22 cellular contexts compared by ENCODE assay signal in genomic region chr16:11788914-11789313, GRCh38. TPM values are rescaled to one million over a fixed set of nuclear protein-coding genes. Genes with fewer than 3 reads are reported as not detected.
A peak's percentile ranks its signal among the peaks of the same experiment; 100 is the strongest.
DNase-seq lines count a peak whose midpoint lies in the region; ATAC-seq and TF ChIP-seq lines count a peak whose summit lies in the region.
"Had no signal": no experiment of that assay in that cellular context is flagged by ENCODE, and none has a peak within 500 bp of the region (broad histone marks: within the 10 kb centered on the region; RNA-seq: fewer than 3 reads in every experiment).

No MANE protein-coding gene starts in this region.

- no peak for TF ChIP-seq CTCF in CD14-positive monocyte (IDR thresholded peaks at IDR 0.05)

- H3K27me3 Mint-ChIP-seq in activated CD4-positive, alpha-beta T cell treated with anti-CD3 and anti-CD28 coated beads for 36 hours, result no peaks in the 10 kb centered on the region
- H3K27me3 Mint-ChIP-seq in activated CD4-positive, alpha-beta T cell treated with anti-CD3 and anti-CD28 coated beads, Interleukin-2, amount 10 ng/mL, durations not matched to agents 7 days and 5 days, result no peaks in the 10 kb centered on the region
- H3K27me3 Mint-ChIP-seq in CD14-positive monocyte (ENCODE audit: low read depth in 3 of 3), result peaks cover 0 to 1% (median 0%) of the 10 kb centered on the region in 3 donors
- no peaks in the 10 kb centered on the region for H3K27me3 Mint-ChIP-seq in activated T-helper 1 cell treated with anti-CD3 and anti-CD28 coated beads, Interleukin-12 subunit alpha, Interleukin-12 subunit beta, Interleukin-2, Interleukin-4 antibody, amounts not matched to agents 30 ng/mL and 10 ng/mL and 1 ng/mL, durations not matched to agents 14 hours and 24 hours and 36 hours (ENCODE audit: insufficient read depth)
- H3K27me3 Mint-ChIP-seq in naive thymus-derived CD8-positive, alpha-beta T cell, result no peaks in the 10 kb centered on the region
- H3K27me3 Mint-ChIP-seq: activated naive CD4-positive, alpha-beta T cell treated with anti-CD3 and anti-CD28 coated beads, Interleukin-2, amount 50 U/mL, for 24 hours; dendritic cell treated with granulocyte-macrophage colony-stimulating factor and Interleukin-4, amounts not matched to agents 40 ng/mL and 50 ng/mL, for 4 days; type B pancreatic cell had no signal

- ATAC-seq in activated CD4-positive, alpha-beta T cell treated with anti-CD3 and anti-CD28 coated beads for 36 hours, result peak; percentile 47
- ATAC-seq in naive thymus-derived CD8-positive, alpha-beta T cell, result peak in 1 of 2 donors; percentile 31

- no peak overlapping the region for H3K27ac ChIP-seq in effector memory CD4-positive, alpha-beta T cell (ENCODE audit: insufficient read depth, low read length, poor library complexity, severe bottlenecking)
- H3K27ac ChIP-seq: left ventricle myocardium inferior had no signal

- H3K27me3 ChIP-seq in effector memory CD4-positive, alpha-beta T cell (replicated peaks; ENCODE audit: control insufficient read depth, insufficient read depth, low read length, poor library complexity, severe bottlenecking), result no peaks in the 10 kb centered on the region
- H3K27me3 ChIP-seq: right lobe of liver had no signal

- peaks cover 28% of the 10 kb centered on the region for H3K36me3 Mint-ChIP-seq in activated CD4-positive, alpha-beta T cell treated with anti-CD3 and anti-CD28 coated beads for 36 hours (ENCODE audit: low read depth)
- H3K36me3 Mint-ChIP-seq in activated CD4-positive, alpha-beta T cell treated with anti-CD3 and anti-CD28 coated beads, Interleukin-2, amount 10 ng/mL, durations not matched to agents 7 days and 5 days (ENCODE audit: low read depth), result peaks cover 13% of the 10 kb centered on the region
- H3K36me3 Mint-ChIP-seq in CD14-positive monocyte, result peaks cover 17 to 30% of the 10 kb centered on the region in 2 donors
- H3K36me3 Mint-ChIP-seq in activated T-helper 1 cell treated with anti-CD3 and anti-CD28 coated beads, Interleukin-12 subunit alpha, Interleukin-12 subunit beta, Interleukin-2, Interleukin-4 antibody, amounts not matched to agents 30 ng/mL and 10 ng/mL and 1 ng/mL, durations not matched to agents 14 hours and 24 hours and 36 hours (ENCODE audit: low read depth), result peaks cover 27% of the 10 kb centered on the region
- peaks cover 0 to 15% (median 0%) of the 10 kb centered on the region in 3 donors for H3K36me3 Mint-ChIP-seq in naive thymus-derived CD8-positive, alpha-beta T cell

- peak overlapping the region; percentile 68 for H3K27ac Mint-ChIP-seq in activated CD4-positive, alpha-beta T cell treated with anti-CD3 and anti-CD28 coated beads for 36 hours
- H3K27ac Mint-ChIP-seq in activated CD4-positive, alpha-beta T cell treated with anti-CD3 and anti-CD28 coated beads, Interleukin-2, amount 10 ng/mL, durations not matched to agents 7 days and 5 days, result no peak overlapping the region
- H3K27ac Mint-ChIP-seq in CD14-positive monocyte, result peak overlapping the region in 4 of 7 donors; percentile 13 to 83 (median 20)
- H3K27ac Mint-ChIP-seq in activated T-helper 1 cell treated with anti-CD3 and anti-CD28 coated beads, Interleukin-12 subunit alpha, Interleukin-12 subunit beta, Interleukin-2, Interleukin-4 antibody, amounts not matched to agents 30 ng/mL and 10 ng/mL and 1 ng/mL, durations not matched to agents 14 hours and 24 hours and 36 hours, result peak overlapping the region; percentile 54
- H3K27ac Mint-ChIP-seq in naive thymus-derived CD8-positive, alpha-beta T cell, result peak overlapping the region in 7 of 10 donors; percentile 41 to 90 (median 80)
- H3K27ac Mint-ChIP-seq: GM23338 had no signal

- peaks cover 84% of the 10 kb centered on the region for H3K4me1 Mint-ChIP-seq in activated CD4-positive, alpha-beta T cell treated with anti-CD3 and anti-CD28 coated beads for 36 hours
- H3K4me1 Mint-ChIP-seq in activated CD4-positive, alpha-beta T cell treated with anti-CD3 and anti-CD28 coated beads, Interleukin-2, amount 10 ng/mL, durations not matched to agents 7 days and 5 days, result peaks cover 67% of the 10 kb centered on the region
- peaks cover 39% of the 10 kb centered on the region for H3K4me1 Mint-ChIP-seq in CD14-positive monocyte
- peaks cover 64% of the 10 kb centered on the region for H3K4me1 Mint-ChIP-seq in activated T-helper 1 cell treated with anti-CD3 and anti-CD28 coated beads, Interleukin-12 subunit alpha, Interleukin-12 subunit beta, Interleukin-2, Interleukin-4 antibody, amounts not matched to agents 30 ng/mL and 10 ng/mL and 1 ng/mL, durations not matched to agents 14 hours and 24 hours and 36 hours (ENCODE audit: low read depth)
- H3K4me1 Mint-ChIP-seq in naive thymus-derived CD8-positive, alpha-beta T cell, result peaks cover 33 to 76% (median 74%) of the 10 kb centered on the region in 4 donors

- POLR2A ChIA-PET in activated CD4-positive, alpha-beta T cell treated with anti-CD3 and anti-CD28 coated beads for 36 hours (lab: Charles Lee), result no interaction called here
- POLR2A ChIA-PET in activated CD4-positive, alpha-beta T cell treated with anti-CD3 and anti-CD28 coated beads, Interleukin-2, amount 10 ng/mL, durations not matched to agents 7 days and 5 days (lab: Charles Lee), result no interaction called here
- POLR2A ChIA-PET in naive thymus-derived CD8-positive, alpha-beta T cell (lab: Charles Lee), result no interaction called here

- H3K4me3 ChIP-seq in effector memory CD4-positive, alpha-beta T cell (ENCODE audit: insufficient read depth, low read depth, low read length, poor library complexity, severe bottlenecking), result no peak overlapping the region
- H3K4me3 ChIP-seq: GM23338, K562, left ventricle myocardium inferior, right lobe of liver had no signal

- no peaks in the 10 kb centered on the region for H3K9me3 Mint-ChIP-seq in activated CD4-positive, alpha-beta T cell treated with anti-CD3 and anti-CD28 coated beads for 36 hours (ENCODE audit: low read depth)
- H3K9me3 Mint-ChIP-seq in activated CD4-positive, alpha-beta T cell treated with anti-CD3 and anti-CD28 coated beads, Interleukin-2, amount 10 ng/mL, durations not matched to agents 7 days and 5 days, result no peaks in the 10 kb centered on the region
- no peaks in the 10 kb centered on the region for H3K9me3 Mint-ChIP-seq in CD14-positive monocyte
- no peaks in the 10 kb centered on the region for H3K9me3 Mint-ChIP-seq in activated T-helper 1 cell treated with anti-CD3 and anti-CD28 coated beads, Interleukin-12 subunit alpha, Interleukin-12 subunit beta, Interleukin-2, Interleukin-4 antibody, amounts not matched to agents 30 ng/mL and 10 ng/mL and 1 ng/mL, durations not matched to agents 14 hours and 24 hours and 36 hours
- no peaks in the 10 kb centered on the region for H3K9me3 Mint-ChIP-seq in naive thymus-derived CD8-positive, alpha-beta T cell
- H3K9me3 Mint-ChIP-seq: activated naive CD4-positive, alpha-beta T cell treated with anti-CD3 and anti-CD28 coated beads, Interleukin-2, amount 50 U/mL, for 24 hours; dendritic cell treated with granulocyte-macrophage colony-stimulating factor and Interleukin-4, amounts not matched to agents 40 ng/mL and 50 ng/mL, for 4 days; GM23338; neural crest cell; type B pancreatic cell had no signal

- H3K9me3 ChIP-seq in effector memory CD4-positive, alpha-beta T cell (ENCODE audit: control insufficient read depth, low read length), result no peaks in the 10 kb centered on the region
- H3K9me3 ChIP-seq: left ventricle myocardium inferior, right lobe of liver had no signal

- H3K4me3 Mint-ChIP-seq in activated CD4-positive, alpha-beta T cell treated with anti-CD3 and anti-CD28 coated beads for 36 hours, result no peak overlapping the region
- H3K4me3 Mint-ChIP-seq in activated CD4-positive, alpha-beta T cell treated with anti-CD3 and anti-CD28 coated beads, Interleukin-2, amount 10 ng/mL, durations not matched to agents 7 days and 5 days, result no peak overlapping the region
- H3K4me3 Mint-ChIP-seq in CD14-positive monocyte, result no peak overlapping the region
- no peak overlapping the region for H3K4me3 Mint-ChIP-seq in activated T-helper 1 cell treated with anti-CD3 and anti-CD28 coated beads, Interleukin-12 subunit alpha, Interleukin-12 subunit beta, Interleukin-2, Interleukin-4 antibody, amounts not matched to agents 30 ng/mL and 10 ng/mL and 1 ng/mL, durations not matched to agents 14 hours and 24 hours and 36 hours
- peak overlapping the region in 2 of 10 donors; percentile 19 to 38 for H3K4me3 Mint-ChIP-seq in naive thymus-derived CD8-positive, alpha-beta T cell
- H3K4me3 Mint-ChIP-seq: activated naive CD4-positive, alpha-beta T cell treated with anti-CD3 and anti-CD28 coated beads, Interleukin-2, amount 50 U/mL, for 24 hours; dendritic cell treated with granulocyte-macrophage colony-stimulating factor and Interleukin-4, amounts not matched to agents 40 ng/mL and 50 ng/mL, for 4 days; GM23338; neural crest cell; type B pancreatic cell had no signal

- peaks cover 24% of the 10 kb centered on the region for H3K4me1 ChIP-seq in effector memory CD4-positive, alpha-beta T cell (ENCODE audit: control insufficient read depth, insufficient read depth, low read length, poor library complexity, severe bottlenecking)

- intact Hi-C loops in activated CD4-positive, alpha-beta T cell treated with anti-CD3 and anti-CD28 coated beads for 36 hours (cut with DNase I, micrococcal nuclease), result loop anchor here in 1 of 2 experiments (5.0 kb wide), 1 partner anchor 963 kb away; no protein-coding TSS in a partner anchor
- intact Hi-C loops in CD14-positive monocyte (cut with micrococcal nuclease), result no loop called here
- intact Hi-C loops in activated T-helper 1 cell treated with anti-CD3 and anti-CD28 coated beads, Interleukin-12 subunit alpha, Interleukin-12 subunit beta, Interleukin-2, Interleukin-4 antibody, amounts not matched to agents 30 ng/mL and 10 ng/mL and 1 ng/mL, durations not matched to agents 14 hours and 24 hours and 36 hours (cut with micrococcal nuclease), result loop anchor here (10.0 kb wide), 3 partner anchors 534 to 914 kb away; partner anchors contain the start of genes CIITA and SOCS1

- H3K36me3 ChIP-seq in effector memory CD4-positive, alpha-beta T cell (ENCODE audit: control insufficient read depth, insufficient read depth, low read length), result no peaks in the 10 kb centered on the region
- H3K36me3 ChIP-seq: left ventricle myocardium inferior, right lobe of liver had no signal

- CTCF ChIA-PET in activated CD4-positive, alpha-beta T cell treated with anti-CD3 and anti-CD28 coated beads for 36 hours (lab: Charles Lee), result no interaction called here
- CTCF ChIA-PET in activated CD4-positive, alpha-beta T cell treated with anti-CD3 and anti-CD28 coated beads, Interleukin-2, amount 10 ng/mL, durations not matched to agents 7 days and 5 days (lab: Charles Lee), result no interaction called here

- no peak for DNase-seq in activated CD4-positive, alpha-beta T cell treated with anti-CD3 and anti-CD28 coated beads for 36 hours
- DNase-seq in activated CD4-positive, alpha-beta T cell treated with anti-CD3 and anti-CD28 coated beads, Interleukin-2, amount 10 ng/mL, durations not matched to agents 7 days and 5 days, result no peak
- DNase-seq in CD14-positive monocyte (ENCODE audit: low spot score) (no peak), SIG-M5 (lab: John Stamatoyannopoulos, UW) (no peak), T-helper 9 cell (no peak)
- DNase-seq in activated T-helper 1 cell treated with anti-CD3 and anti-CD28 coated beads, Interleukin-12 subunit alpha, Interleukin-12 subunit beta, Interleukin-2, Interleukin-4 antibody, amounts not matched to agents 30 ng/mL and 10 ng/mL and 1 ng/mL, durations not matched to agents 14 hours and 24 hours and 36 hours (ENCODE audit: low spot score), result no peak
- DNase-seq in naive thymus-derived CD8-positive, alpha-beta T cell, result no peak
- no peak for DNase-seq in effector memory CD4-positive, alpha-beta T cell
- DNase-seq: 8988T; activated CD4-positive, CD25-positive, alpha-beta regulatory T cell; caudate nucleus; DMS79 treated with DMSO at 0.1 percent for 48 hours; left ventricle myocardium inferior; NCI-H446; OCI-M1 had no signal

RNA-seq across cellular contexts. Expression of gene ZC3H7A, which starts 8.1 kb away (rescaled TPM):
- total RNA-seq in activated CD4-positive, alpha-beta T cell treated with anti-CD3 and anti-CD28 coated beads for 36 hours, result 10 to 100 TPM; 74.1 to 95.1 TPM
- total RNA-seq in activated CD4-positive, alpha-beta T cell treated with anti-CD3 and anti-CD28 coated beads, Interleukin-2, amount 10 ng/mL, durations not matched to agents 7 days and 5 days, result 10 to 100 TPM; 68.0 to 76.9 TPM
- polyA plus RNA-seq in CD14-positive monocyte, result 10 to 100 TPM; 22.6 to 27.5 TPM
- total RNA-seq in activated T-helper 1 cell treated with anti-CD3 and anti-CD28 coated beads, Interleukin-12 subunit alpha, Interleukin-12 subunit beta, Interleukin-2, Interleukin-4 antibody, amounts not matched to agents 30 ng/mL and 10 ng/mL and 1 ng/mL, durations not matched to agents 14 hours and 24 hours and 36 hours, result 71.0 and 78.9 TPM in 2 replicates
- total RNA-seq in naive thymus-derived CD8-positive, alpha-beta T cell, result 10 to 100 TPM; 71.0 to 72.2 TPM
- 10 to 100 TPM; 29.7 to 35.1 (median 32.3) TPM for polyA plus RNA-seq in naive thymus-derived CD8-positive, alpha-beta T cell

RNA-seq across cellular contexts. Expression of gene TXNDC11, which starts 46.3 kb away (rescaled TPM):
- 10 to 100 TPM; 27.3 to 28.3 TPM for total RNA-seq in activated CD4-positive, alpha-beta T cell treated with anti-CD3 and anti-CD28 coated beads for 36 hours
- total RNA-seq in activated CD4-positive, alpha-beta T cell treated with anti-CD3 and anti-CD28 coated beads, Interleukin-2, amount 10 ng/mL, durations not matched to agents 7 days and 5 days, result 10 to 100 TPM; 38.5 to 42.7 TPM
- 10 to 100 TPM; 32.9 to 40.6 TPM for polyA plus RNA-seq in CD14-positive monocyte
- total RNA-seq in activated T-helper 1 cell treated with anti-CD3 and anti-CD28 coated beads, Interleukin-12 subunit alpha, Interleukin-12 subunit beta, Interleukin-2, Interleukin-4 antibody, amounts not matched to agents 30 ng/mL and 10 ng/mL and 1 ng/mL, durations not matched to agents 14 hours and 24 hours and 36 hours, result 52.7 and 55.9 TPM in 2 replicates
- 10 to 100 TPM; 35.3 to 41.8 TPM for total RNA-seq in naive thymus-derived CD8-positive, alpha-beta T cell
- 10 to 100 TPM; 31.8 to 46.8 (median 35.4) TPM for polyA plus RNA-seq in naive thymus-derived CD8-positive, alpha-beta T cell
